ENCODE assay signal across 1 cellular context in genomic region chr3:195094211-195094921, GRCh38.
TF ChIP-seq lines count a peak whose summit lies in the region.

No MANE protein-coding gene starts in this region.

TF ChIP-seq in GM23338, 12 proteins besides CTCF, POLR2A, EP300 and RAD21 (continued from another document):
- TF ChIP-seq, protein P1, sequence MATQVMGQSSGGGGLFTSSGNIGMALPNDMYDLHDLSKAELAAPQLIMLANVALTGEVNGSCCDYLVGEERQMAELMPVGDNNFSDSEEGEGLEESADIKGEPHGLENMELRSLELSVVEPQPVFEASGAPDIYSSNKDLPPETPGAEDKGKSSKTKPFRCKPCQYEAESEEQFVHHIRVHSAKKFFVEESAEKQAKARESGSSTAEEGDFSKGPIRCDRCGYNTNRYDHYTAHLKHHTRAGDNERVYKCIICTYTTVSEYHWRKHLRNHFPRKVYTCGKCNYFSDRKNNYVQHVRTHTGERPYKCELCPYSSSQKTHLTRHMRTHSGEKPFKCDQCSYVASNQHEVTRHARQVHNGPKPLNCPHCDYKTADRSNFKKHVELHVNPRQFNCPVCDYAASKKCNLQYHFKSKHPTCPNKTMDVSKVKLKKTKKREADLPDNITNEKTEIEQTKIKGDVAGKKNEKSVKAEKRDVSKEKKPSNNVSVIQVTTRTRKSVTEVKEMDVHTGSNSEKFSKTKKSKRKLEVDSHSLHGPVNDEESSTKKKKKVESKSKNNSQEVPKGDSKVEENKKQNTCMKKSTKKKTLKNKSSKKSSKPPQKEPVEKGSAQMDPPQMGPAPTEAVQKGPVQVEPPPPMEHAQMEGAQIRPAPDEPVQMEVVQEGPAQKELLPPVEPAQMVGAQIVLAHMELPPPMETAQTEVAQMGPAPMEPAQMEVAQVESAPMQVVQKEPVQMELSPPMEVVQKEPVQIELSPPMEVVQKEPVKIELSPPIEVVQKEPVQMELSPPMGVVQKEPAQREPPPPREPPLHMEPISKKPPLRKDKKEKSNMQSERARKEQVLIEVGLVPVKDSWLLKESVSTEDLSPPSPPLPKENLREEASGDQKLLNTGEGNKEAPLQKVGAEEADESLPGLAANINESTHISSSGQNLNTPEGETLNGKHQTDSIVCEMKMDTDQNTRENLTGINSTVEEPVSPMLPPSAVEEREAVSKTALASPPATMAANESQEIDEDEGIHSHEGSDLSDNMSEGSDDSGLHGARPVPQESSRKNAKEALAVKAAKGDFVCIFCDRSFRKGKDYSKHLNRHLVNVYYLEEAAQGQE (IDR thresholded peaks at IDR 0.05; ENCODE audit: unreplicated experiment), result no peak
